In the genomic region with DNA sequence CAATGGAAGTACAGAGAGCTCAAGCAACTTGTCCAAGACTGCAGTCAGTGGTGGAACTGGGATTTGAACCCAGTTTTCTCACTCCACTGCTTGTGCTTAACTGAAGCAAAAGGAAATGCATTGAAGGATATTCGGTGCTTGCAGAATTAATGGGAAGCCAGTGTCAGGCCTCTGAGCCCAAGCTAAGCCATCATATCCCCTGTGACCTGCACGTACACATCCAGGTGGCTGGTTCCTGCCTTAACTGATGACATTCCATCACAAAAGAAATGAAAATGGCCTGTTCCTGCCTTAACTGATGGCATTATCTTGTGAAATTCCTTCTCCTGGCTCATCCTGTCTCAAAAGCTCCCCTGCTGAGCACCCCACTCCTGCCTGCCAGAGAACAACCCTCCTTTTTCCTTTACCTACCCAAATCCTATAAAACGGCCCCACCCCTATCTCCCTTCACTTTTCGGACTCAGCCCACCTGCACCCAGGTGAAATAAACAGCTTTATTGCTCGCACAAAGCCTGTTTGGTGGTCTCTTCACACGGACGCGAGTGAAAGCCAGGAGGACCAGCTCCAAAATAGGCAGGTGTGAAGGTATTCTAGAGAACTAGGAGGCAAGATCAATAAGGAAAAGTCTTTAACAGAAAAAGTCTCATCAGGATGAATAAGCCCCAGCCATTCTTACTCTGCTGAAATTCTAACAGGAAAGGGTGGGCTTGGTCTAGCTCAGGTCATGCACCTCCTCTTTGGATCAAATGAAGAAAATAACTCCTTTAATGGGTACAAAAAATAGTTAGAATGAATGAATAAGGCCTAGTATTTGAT, we compare ENCODE assay signal across 1 cellular context. TPM values are rescaled to one million over a fixed set of nuclear protein-coding genes. Genes with fewer than 3 reads are reported as not detected.
"Had no signal": no experiment of that assay in that cellular context is flagged by ENCODE, and none has a peak within 500 bp of the region (broad histone marks: within the 10 kb centered on the region; RNA-seq: fewer than 3 reads in every experiment).

No MANE protein-coding gene starts in this region.

RNA-seq across cellular contexts. Expression of a gene that starts 27.3 kb away (rescaled TPM):
- total RNA-seq: ascending aorta had no signal
